28 cellular contexts compared by ENCODE assay signal in the genomic region with DNA sequence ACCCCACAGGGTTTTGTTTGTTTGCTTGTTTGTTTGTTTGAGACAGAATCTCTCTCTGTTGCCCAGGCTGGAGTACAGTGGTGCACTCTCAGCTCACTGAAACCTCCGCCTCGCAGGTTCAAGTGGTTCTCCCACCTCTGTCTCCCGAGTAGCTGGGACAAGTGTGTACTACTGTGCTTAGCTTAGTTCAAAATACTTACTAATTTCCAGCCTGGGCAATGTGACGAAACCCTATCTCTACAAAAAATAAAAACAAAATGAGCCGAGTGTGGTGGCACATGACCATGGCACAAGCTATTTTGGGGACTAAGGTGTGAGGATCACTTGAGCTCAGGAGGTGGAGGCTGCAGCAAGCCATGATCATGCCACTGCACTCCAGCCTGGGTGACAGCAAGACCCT.
"Had no signal": no experiment of that assay in that cellular context is flagged by ENCODE, and none has a peak within 500 bp of the region (broad histone marks: within the 10 kb centered on the region; RNA-seq: fewer than 3 reads in every experiment).

No MANE protein-coding gene starts in this region.

- H3K27me3 ChIP-seq: stomach, suprapubic skin, testis, tibial artery, tibial nerve, upper lobe of left lung, upper lobe of right lung, uterus, vagina had no signal

- H3K4me1 ChIP-seq: stomach, suprapubic skin, testis, tibial nerve, transverse colon, upper lobe of right lung, uterus, vagina had no signal

- FAIRE-seq: urothelium cell line had no signal

- H3K27ac ChIP-seq: stomach, suprapubic skin, testis, thoracic aorta, tibial artery, tibial nerve, transverse colon, upper lobe of left lung, upper lobe of right lung, uterus, vagina had no signal

- H3K36me3 ChIP-seq: stomach, suprapubic skin, thoracic aorta, tibial artery, tibial nerve, transverse colon, upper lobe of left lung, upper lobe of right lung, uterus, vagina had no signal

- H3K9me3 Mint-ChIP-seq: type B pancreatic cell had no signal

- H3K4me1 Mint-ChIP-seq: stimulated activated effector memory CD8-positive, alpha-beta T cell treated with anti-CD3 and anti-CD28 coated beads, Interleukin-12 subunit alpha, Interleukin-12 subunit beta, amount 100 ng/mL, for 72 hours; stimulated activated memory B cell treated with anti-CD40 and anti-IgM and Interleukin-4, amounts not matched to agents 10 μg/mL and 1 μg/mL and 100 μg/mL, for 72 hours; stimulated activated naive B cell treated with anti-CD40 and anti-IgM and Interleukin-4, amounts not matched to agents 10 μg/mL and 1 μg/mL and 100 μg/mL, for 72 hours; stimulated activated naive CD8-positive, alpha-beta T cell treated with anti-CD3 and anti-CD28 coated beads, Interleukin-15, amount 100 ng/mL, for 72 hours had no signal

- DNase-seq: stimulated activated CD4-positive, alpha-beta T cell treated with anti-CD3 and anti-CD28 coated beads, Interleukin-2, amount 100 ng/mL, for 48 hours; stimulated activated CD4-positive, alpha-beta T cell treated with anti-CD3 and anti-CD28 coated beads, Interleukin-4, amount 100 ng/mL, for 1 hour; stimulated activated CD4-positive, alpha-beta T cell treated with anti-CD3 and anti-CD28 coated beads, Interleukin-4, amount 100 ng/mL, for 24 hours; stimulated activated CD4-positive, alpha-beta T cell treated with anti-CD3 and anti-CD28 coated beads, Interleukin-4, amount 100 ng/mL, for 4 hours; stimulated activated CD8-positive, alpha-beta memory T cell treated with anti-CD3 and anti-CD28 coated beads, Interleukin-4, amount 100 ng/mL, for 48 hours; stimulated activated naive B cell treated with anti-CD40 and anti-IgM and Interleukin-4, amounts not matched to agents 10 μg/mL and 1 μg/mL and 100 μg/mL, for 72 hours; stimulated activated naive CD4-positive, alpha-beta T cell; stimulated activated naive CD4-positive, alpha-beta T cell treated with Interleukin-2 at 50 U/mL for 16 hours; stimulated activated naive CD8-positive, alpha-beta T cell treated with anti-CD3 and anti-CD28 coated beads, Interleukin-15, amount 100 ng/mL, for 72 hours; stimulated activated naive CD8-positive, alpha-beta T cell treated with anti-CD3 and anti-CD28 coated beads, Interleukin-15, Interleukin-2, amounts not matched to agents 100 U/mL and 50 U/mL, for 24 hours; stomach; substantia nigra; testis; tibial artery; transverse colon; trophoblast cell; upper lobe of left lung; upper lobe of right lung; uterus had no signal

- H3K9me3 ChIP-seq: stomach, suprapubic skin, testis, thoracic aorta, transverse colon, upper lobe of right lung, uterus, vagina had no signal

- H3K27ac Mint-ChIP-seq: stimulated activated effector memory CD8-positive, alpha-beta T cell treated with anti-CD3 and anti-CD28 coated beads, Interleukin-12 subunit alpha, Interleukin-12 subunit beta, amount 100 ng/mL, for 72 hours; stimulated activated memory B cell treated with anti-CD40 and anti-IgM and Interleukin-4, amounts not matched to agents 10 μg/mL and 1 μg/mL and 100 μg/mL, for 72 hours; stimulated activated naive B cell treated with anti-CD40 and anti-IgM and Interleukin-4, amounts not matched to agents 10 μg/mL and 1 μg/mL and 100 μg/mL, for 72 hours; stimulated activated naive CD8-positive, alpha-beta T cell treated with anti-CD3 and anti-CD28 coated beads, Interleukin-15, amount 100 ng/mL, for 72 hours; stimulated activated naive CD8-positive, alpha-beta T cell treated with anti-CD3 and anti-CD28 coated beads, Interleukin-15, Interleukin-2, amounts not matched to agents 100 ng/mL and 50 ng/mL, for 24 hours; type B pancreatic cell had no signal

- H3K4me3 Mint-ChIP-seq: stimulated activated effector memory CD8-positive, alpha-beta T cell treated with anti-CD3 and anti-CD28 coated beads, Interleukin-12 subunit alpha, Interleukin-12 subunit beta, amount 100 ng/mL, for 72 hours; stimulated activated memory B cell treated with anti-CD40 and anti-IgM and Interleukin-4, amounts not matched to agents 10 μg/mL and 1 μg/mL and 100 μg/mL, for 72 hours; stimulated activated naive B cell treated with anti-CD40 and anti-IgM and Interleukin-4, amounts not matched to agents 10 μg/mL and 1 μg/mL and 100 μg/mL, for 72 hours; stimulated activated naive CD8-positive, alpha-beta T cell treated with anti-CD3 and anti-CD28 coated beads, Interleukin-15, amount 100 ng/mL, for 72 hours; stimulated activated naive CD8-positive, alpha-beta T cell treated with anti-CD3 and anti-CD28 coated beads, Interleukin-15, Interleukin-2, amounts not matched to agents 100 ng/mL and 50 ng/mL, for 24 hours; type B pancreatic cell had no signal

- H3K36me3 Mint-ChIP-seq: stimulated activated effector memory CD8-positive, alpha-beta T cell treated with anti-CD3 and anti-CD28 coated beads, Interleukin-12 subunit alpha, Interleukin-12 subunit beta, amount 100 ng/mL, for 72 hours; stimulated activated memory B cell treated with anti-CD40 and anti-IgM and Interleukin-4, amounts not matched to agents 10 μg/mL and 1 μg/mL and 100 μg/mL, for 72 hours; stimulated activated naive B cell treated with anti-CD40 and anti-IgM and Interleukin-4, amounts not matched to agents 10 μg/mL and 1 μg/mL and 100 μg/mL, for 72 hours; type B pancreatic cell had no signal

- ATAC-seq: stimulated activated effector memory CD8-positive, alpha-beta T cell treated with anti-CD3 and anti-CD28 coated beads, Interleukin-12 subunit alpha, Interleukin-12 subunit beta, amount 100 ng/mL, for 72 hours; stimulated activated memory B cell treated with anti-CD40 and anti-IgM and Interleukin-4, amounts not matched to agents 10 μg/mL and 1 μg/mL and 100 μg/mL, for 72 hours; stimulated activated naive B cell treated with anti-CD40 and anti-IgM and Interleukin-4, amounts not matched to agents 10 μg/mL and 1 μg/mL and 100 μg/mL, for 72 hours; stimulated activated naive CD8-positive, alpha-beta T cell treated with anti-CD3 and anti-CD28 coated beads, Interleukin-15, amount 100 ng/mL, for 72 hours; stimulated activated naive CD8-positive, alpha-beta T cell treated with anti-CD3 and anti-CD28 coated beads, Interleukin-15, Interleukin-2, amounts not matched to agents 100 U/mL and 50 U/mL, for 24 hours; upper lobe of right lung had no signal

- H3K4me3 ChIP-seq: stomach, suprapubic skin, testis, thoracic aorta, tibial artery, tibial nerve, transverse colon, upper lobe of left lung, upper lobe of right lung, uterus, vagina had no signal
